8 cellular contexts compared by ENCODE assay signal in the genomic region with DNA sequence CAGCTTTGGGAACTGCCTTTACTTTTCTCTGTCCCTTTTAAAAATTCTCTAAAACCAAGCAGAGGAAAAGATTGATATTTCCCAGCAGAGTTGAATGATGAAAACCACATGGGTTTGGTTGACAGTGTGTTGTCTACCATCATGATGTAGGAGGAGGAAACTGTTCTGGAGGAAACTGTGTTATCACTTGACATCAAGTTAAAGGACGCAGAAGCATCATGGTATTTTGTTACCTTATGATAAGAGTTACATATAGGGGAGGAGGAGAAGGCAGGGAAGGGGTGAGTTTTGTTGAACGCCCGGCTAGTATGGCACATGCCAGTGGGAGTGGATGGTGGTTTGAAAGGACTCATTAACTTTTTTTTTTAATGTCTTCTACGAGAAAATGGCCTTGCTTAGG.
DNase-seq lines count a peak whose midpoint lies in the region; ATAC-seq lines count a peak whose summit lies in the region.

No MANE protein-coding gene starts in this region.

- ATAC-seq in stimulated activated naive CD8-positive, alpha-beta T cell treated with anti-CD3 and anti-CD28 coated beads, Interleukin-15, Interleukin-2, amounts not matched to agents 100 U/mL and 50 U/mL, for 24 hours: no peak
- ATAC-seq in GM18519 (IDR thresholded peaks at IDR 0.05; ENCODE audit: low FRiP score, unreplicated experiment) (no peak), HG03342 (IDR thresholded peaks at IDR 0.05; ENCODE audit: unreplicated experiment) (no peak), GM18498 (IDR thresholded peaks at IDR 0.05; ENCODE audit: unreplicated experiment) (no peak)

- peak overlapping the region; percentile 98 for H3K27ac ChIP-seq in angular gyrus (ENCODE audit: low read depth, low read length)

- H3K27me3 Mint-ChIP-seq in stimulated activated naive CD8-positive, alpha-beta T cell treated with anti-CD3 and anti-CD28 coated beads, Interleukin-15, Interleukin-2, amounts not matched to agents 100 ng/mL and 50 ng/mL, for 24 hours: peaks cover 29% of the 10 kb centered on the region

- peak overlapping the region; percentile 62 for H3K27ac Mint-ChIP-seq in stimulated activated naive CD8-positive, alpha-beta T cell treated with anti-CD3 and anti-CD28 coated beads, Interleukin-15, Interleukin-2, amounts not matched to agents 100 ng/mL and 50 ng/mL, for 24 hours

- DNase-seq in stimulated activated naive CD8-positive, alpha-beta T cell treated with anti-CD3 and anti-CD28 coated beads, Interleukin-15, Interleukin-2, amounts not matched to agents 100 U/mL and 50 U/mL, for 24 hours: no peak
- DNase-seq in midbrain (lab: John Stamatoyannopoulos, UW): peak; percentile 39
- no peak for DNase-seq in posterior cingulate gyrus

- intact Hi-C loops in posterior cingulate gyrus (cut with DNase I): loop anchor here (5.0 kb wide), 1 partner anchor 48 kb away; no protein-coding TSS in a partner anchor

- no peaks in the 10 kb centered on the region for H3K9me3 Mint-ChIP-seq in stimulated activated naive CD8-positive, alpha-beta T cell treated with anti-CD3 and anti-CD28 coated beads, Interleukin-15, Interleukin-2, amounts not matched to agents 100 ng/mL and 50 ng/mL, for 24 hours

- no peaks in the 10 kb centered on the region for H3K36me3 Mint-ChIP-seq in stimulated activated naive CD8-positive, alpha-beta T cell treated with anti-CD3 and anti-CD28 coated beads, Interleukin-15, Interleukin-2, amounts not matched to agents 100 ng/mL and 50 ng/mL, for 24 hours (ENCODE audit: low read depth)

- H3K4me1 Mint-ChIP-seq in stimulated activated naive CD8-positive, alpha-beta T cell treated with anti-CD3 and anti-CD28 coated beads, Interleukin-15, Interleukin-2, amounts not matched to agents 100 ng/mL and 50 ng/mL, for 24 hours (ENCODE audit: low read depth): peaks cover 9% of the 10 kb centered on the region

- H3K4me3 Mint-ChIP-seq in stimulated activated naive CD8-positive, alpha-beta T cell treated with anti-CD3 and anti-CD28 coated beads, Interleukin-15, Interleukin-2, amounts not matched to agents 100 ng/mL and 50 ng/mL, for 24 hours: peak overlapping the region; percentile 86
